7 cellular contexts compared by ENCODE assay signal in the genomic region with DNA sequence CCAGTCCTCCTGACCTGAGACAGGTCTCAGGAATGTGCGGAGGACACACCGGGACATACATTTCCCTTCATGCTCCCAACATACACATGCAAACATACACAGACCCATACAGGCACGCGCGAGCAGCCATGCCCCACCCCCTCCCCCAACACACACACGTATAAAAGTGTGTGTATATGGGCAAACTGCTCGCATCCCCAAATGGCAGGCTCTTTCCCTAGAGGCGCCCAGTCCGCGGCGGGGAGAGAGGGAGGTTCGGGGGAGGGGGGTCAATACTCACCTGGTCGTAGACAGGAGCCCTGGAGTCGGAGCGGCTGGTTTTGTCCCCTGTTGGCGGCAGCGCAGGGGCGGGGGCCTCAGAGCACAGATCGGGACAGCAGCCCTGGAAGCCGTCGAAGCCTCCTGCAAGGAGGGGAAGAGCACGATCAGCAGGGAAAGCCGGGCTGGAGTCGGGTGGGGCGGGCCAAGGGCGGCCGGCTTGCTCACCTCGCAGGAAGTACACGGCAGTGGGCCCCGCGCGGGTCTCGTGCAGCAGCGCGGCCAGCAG. TPM values are rescaled to one million over a fixed set of nuclear protein-coding genes. Genes with fewer than 3 reads are reported as not detected.
DNase-seq lines count a peak whose midpoint lies in the region; ATAC-seq and TF ChIP-seq lines count a peak whose summit lies in the region.

No MANE protein-coding gene starts in this region.

- no peak for TF ChIP-seq CTCF in cardiac fibroblast (IDR thresholded peaks at IDR 0.05; ENCODE audit: low read depth, low read length)

- POLR2A ChIA-PET in HEK293T (lab: Yijun Ruan, JAX) = no interaction called here

- peaks cover 6% of the 10 kb centered on the region; the same call in 1 of the 2 replicates for H3K36me3 ChIP-seq in SJSA1

- CTCF ChIA-PET in HEK293T (lab: Yijun Ruan, JAX) = interaction anchor here (1.0 kb wide), 1 partner anchor 30 kb away, joined by 3 read pairs; no protein-coding TSS in a partner anchor

- H3K27me3 Mint-ChIP-seq in naive B cell = no peaks in the 10 kb centered on the region

- H3K4me3 Mint-ChIP-seq in naive B cell = peak overlapping the region; percentile 76 to 95 (median 91)

- H3K9me3 ChIP-seq in SJSA1 (replicated peaks) = peaks cover 4% of the 10 kb centered on the region

- H3K36me3 Mint-ChIP-seq in naive B cell = no peaks in the 10 kb centered on the region

- peaks cover 32 to 66% (median 60%) of the 10 kb centered on the region in 3 donors for H3K4me1 Mint-ChIP-seq in naive B cell

- H3K27ac ChIP-seq in SJSA1 = no peak overlapping the region

- no peaks in the 10 kb centered on the region for H3K9me3 Mint-ChIP-seq in naive B cell

- DNase-seq in HEK293T (ENCODE audit: extremely low spot score) = no peak
- no peak for DNase-seq in SJSA1 (ENCODE audit: low read depth in 1 of 2, low spot score in 2 of 2)
- DNase-seq in cardiac fibroblast (ENCODE audit: low read depth in 2 of 2) = no peak
- DNase-seq in naive B cell = no peak
- DNase-seq in T1000 (lab: John Stamatoyannopoulos, UW) = no peak
- no peak for DNase-seq in AG20443 (ENCODE audit: low spot score)

- ATAC-seq in naive B cell (ENCODE audit: low read depth in 2 of 2) (no peak), HG02759 (IDR thresholded peaks at IDR 0.05; ENCODE audit: unreplicated experiment) (no peak)

- peak overlapping the region; percentile 69 to 99 (median 97) for H3K27ac Mint-ChIP-seq in naive B cell

- peaks cover 14% of the 10 kb centered on the region for H3K27me3 ChIP-seq in SJSA1 (replicated peaks)

- peaks cover 44% of the 10 kb centered on the region for H3K4me1 ChIP-seq in SJSA1 (replicated peaks)

- peak overlapping the region; percentile 38 for H3K4me3 ChIP-seq in SJSA1
- H3K4me3 ChIP-seq in cardiac fibroblast (replicated peaks in 1 of 2; ENCODE audit: low read depth in 2 of 2, low read length in 2 of 2) = peak overlapping the region; percentile 51 to 52

TF ChIP-seq in HEK293T, 16 proteins besides CTCF, POLR2A, EP300 and RAD21:
- TF ChIP-seq L3MBTL2 (conservative IDR thresholded peaks at IDR 0.05) = peak; percentile 57
- TF ChIP-seq, protein P1, sequence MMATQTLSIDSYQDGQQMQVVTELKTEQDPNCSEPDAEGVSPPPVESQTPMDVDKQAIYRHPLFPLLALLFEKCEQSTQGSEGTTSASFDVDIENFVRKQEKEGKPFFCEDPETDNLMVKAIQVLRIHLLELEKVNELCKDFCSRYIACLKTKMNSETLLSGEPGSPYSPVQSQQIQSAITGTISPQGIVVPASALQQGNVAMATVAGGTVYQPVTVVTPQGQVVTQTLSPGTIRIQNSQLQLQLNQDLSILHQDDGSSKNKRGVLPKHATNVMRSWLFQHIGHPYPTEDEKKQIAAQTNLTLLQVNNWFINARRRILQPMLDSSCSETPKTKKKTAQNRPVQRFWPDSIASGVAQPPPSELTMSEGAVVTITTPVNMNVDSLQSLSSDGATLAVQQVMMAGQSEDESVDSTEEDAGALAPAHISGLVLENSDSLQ (IDR thresholded peaks at IDR 0.05) = no peak
- TF ChIP-seq SP1 (IDR thresholded peaks at IDR 0.05) = no peak
- TF ChIP-seq FOXK2 (IDR thresholded peaks at IDR 0.05) = no peak

RNA-seq across cellular contexts. Expression of gene DUSP2, which starts 0.7 kb away (rescaled TPM):
- total RNA-seq in SJSA1 (2014; rRNA removed; shearing (Covaris generic)) = 0.24 TPM in 1 of 2 replicates, not detected in the other
- polyA plus RNA-seq in naive B cell (ENCODE audit: low read depth in 6 of 6) = 100 to 1,000 TPM in 2 of 6 donors, 10 to 100 TPM in 4; 56.3 to 220 (median 95.9) TPM

RNA-seq across cellular contexts. Expression of gene ASTL, which starts 6.3 kb away (rescaled TPM):
- total RNA-seq in SJSA1 (2014; rRNA removed; shearing (Covaris generic)) = not detected in 2 replicates
- not detected for polyA plus RNA-seq in naive B cell (ENCODE audit: low read depth in 6 of 6)

RNA-seq across cellular contexts. Expression of gene ADRA2B, which starts 28.2 kb away (rescaled TPM):
- not detected in 2 replicates for total RNA-seq in SJSA1 (2014; rRNA removed; shearing (Covaris generic))
- under 1 TPM in 1 of 6 donors, not detected in 5; 0.15 TPM for polyA plus RNA-seq in naive B cell (ENCODE audit: low read depth in 6 of 6)
